In genomic region chr2:76257802-76258201, GRCh38 we compare ENCODE assay signal across 33 cellular contexts.
"Had no signal": no experiment of that assay in that cellular context is flagged by ENCODE, and none has a peak within 500 bp of the region (broad histone marks: within the 10 kb centered on the region; RNA-seq: fewer than 3 reads in every experiment).

No MANE protein-coding gene starts in this region.

- H3K27me3 ChIP-seq: adrenal gland, body of pancreas, brain microvascular endothelial cell, breast epithelium, cardiac muscle cell had no signal

- H3K4me1 ChIP-seq: adrenal gland, body of pancreas, breast epithelium had no signal

- FAIRE-seq: astrocyte, TTC549 had no signal

- H3K27ac ChIP-seq: adrenal gland, body of pancreas, brain microvascular endothelial cell, breast epithelium, cardiac muscle cell had no signal

- H3K36me3 ChIP-seq: adrenal gland, brain microvascular endothelial cell, breast epithelium, cardiac muscle cell had no signal

- DNase-seq: activated B cell treated with CpG ODN at 0.5 μM for 24 hours; activated CD4-positive, alpha-beta memory T cell treated with anti-CD3 and anti-CD28 coated beads for 36 hours; activated CD4-positive, alpha-beta T cell treated with anti-CD3 and anti-CD28 coated beads for 4 hours; activated CD4-positive, alpha-beta T cell treated with anti-CD3 and anti-CD28 coated beads, Interleukin-2, amount 10 ng/mL, durations not matched to agents 24 days and 14 days; activated CD4-positive, alpha-beta T cell treated with anti-CD3 and anti-CD28 coated beads, Interleukin-2, amount 50 U/mL, for 1 hour; activated CD4-positive, alpha-beta T cell treated with anti-CD3 and anti-CD28 coated beads, Interleukin-2, amount 50 U/mL, for 4 hours; activated CD4-positive, CD25-positive, alpha-beta regulatory T cell treated with anti-CD3 and anti-CD28 coated beads, Interleukin-2, amount 50 U/mL, for 72 hours; activated CD8-positive, alpha-beta memory T cell treated with anti-CD3 and anti-CD28 coated beads, Interleukin-2, amount 50 U/mL, for 4 hours; activated CD8-positive, alpha-beta T cell treated with anti-CD3 and anti-CD28 coated beads for 36 hours; activated effector memory CD4-positive, alpha-beta T cell treated with anti-CD3 and anti-CD28 coated beads, Interleukin-2, amount 50 U/mL, for 16 hours; activated gamma-delta T cell treated with Interleukin-2 at 50 U/mL for 16 hours; activated naive CD4-positive, alpha-beta T cell; activated naive CD4-positive, alpha-beta T cell treated with anti-CD3 and anti-CD28 coated beads for 36 hours; activated naive CD4-positive, alpha-beta T cell treated with anti-CD3 and anti-CD28 coated beads, Interleukin-2, amount 50 U/mL, for 16 hours; activated naive CD8-positive, alpha-beta T cell treated with anti-CD3 and anti-CD28 coated beads for 36 hours; activated T-cell treated with anti-CD3 and anti-CD28 coated beads for 4 hours; activated T-cell treated with anti-CD3 and anti-CD28 coated beads, Interleukin-2, amount 50 U/mL, for 1 hour; activated T-cell treated with anti-CD3 and anti-CD28 coated beads, Interleukin-2, amount 50 U/mL, for 4 hours; activated T-cell treated with anti-CD3 and anti-CD28 coated beads, Interleukin-2, amount 50 U/mL, for 72 hours; adrenal gland; amniotic stem cell; aorta; body of pancreas; brain microvascular endothelial cell; caudate nucleus; cerebellar nuclear complex; T-helper 1 cell; T-helper 2 cell; T-helper 9 cell had no signal

- H3K4me3 ChIP-seq: adrenal gland, body of pancreas, breast epithelium, cardiac muscle cell had no signal
